In the genomic region with DNA sequence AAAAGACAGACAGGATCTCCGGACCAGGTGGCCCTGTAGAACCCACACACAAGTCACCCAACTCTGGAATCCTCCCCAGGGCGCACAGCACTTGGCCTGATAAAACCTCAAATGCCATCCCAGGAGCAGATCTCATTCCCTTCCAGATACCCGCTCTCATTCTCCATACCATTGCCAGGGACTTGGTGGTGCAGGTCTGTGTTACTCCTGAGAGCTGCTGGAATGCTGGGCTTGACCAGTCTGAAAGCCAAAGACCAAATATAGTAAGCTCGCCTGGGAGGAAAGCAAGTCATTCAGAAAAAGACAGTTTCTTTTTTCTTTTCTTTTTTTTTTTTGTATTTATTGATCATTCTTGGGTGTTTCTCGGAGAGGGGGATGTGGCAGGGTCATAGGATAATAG, we compare ENCODE assay signal across 32 cellular contexts. TPM values are rescaled to one million over a fixed set of nuclear protein-coding genes. Genes with fewer than 3 reads are reported as not detected.
"Had no signal": no experiment of that assay in that cellular context is flagged by ENCODE, and none has a peak within 500 bp of the region (broad histone marks: within the 10 kb centered on the region; RNA-seq: fewer than 3 reads in every experiment).

No MANE protein-coding gene starts in this region.

- H3K4me1 Mint-ChIP-seq: immature natural killer cell; natural killer cell; nephron progenitor cell; stimulated activated effector memory CD8-positive, alpha-beta T cell treated with anti-CD3 and anti-CD28 coated beads, Interleukin-12 subunit alpha, Interleukin-12 subunit beta, amount 100 ng/mL, for 72 hours had no signal

- H3K36me3 ChIP-seq: neural progenitor cell had no signal

- H3K4me2 ChIP-seq: neural progenitor cell, smooth muscle cell had no signal

- H3K9ac ChIP-seq: neural progenitor cell, parathyroid adenoma had no signal

- H3K9me3 Mint-ChIP-seq: immature natural killer cell; natural killer cell; nephron progenitor cell; neural progenitor cell; stimulated activated effector memory CD8-positive, alpha-beta T cell treated with anti-CD3 and anti-CD28 coated beads, Interleukin-12 subunit alpha, Interleukin-12 subunit beta, amount 100 ng/mL, for 72 hours had no signal

- H3K27ac Mint-ChIP-seq: natural killer cell, nephron progenitor cell, neural progenitor cell had no signal

- H3K4me3 ChIP-seq: left ventricle myocardium inferior, neural progenitor cell, right atrium auricular region, right lobe of liver, smooth muscle cell, stomach, testis, thyroid gland, transverse colon, upper lobe of left lung had no signal

- DNase-seq: head of caudate nucleus; hypothalamus; immature natural killer cell; kidney; left colon; left ventricle myocardium inferior; mammary epithelial cell; mesenchymal stem cell; natural killer cell; nephron progenitor cell; occipital lobe; right lobe of liver; stimulated activated CD4-positive, alpha-beta T cell treated with anti-CD3 and anti-CD28 coated beads, Interleukin-4, amount 100 ng/mL, for 24 hours; stimulated activated naive CD4-positive, alpha-beta T cell; stomach; testis; thyroid gland; transverse colon; upper lobe of left lung had no signal

- H3K4me3 Mint-ChIP-seq: immature natural killer cell; natural killer cell; nephron progenitor cell; neural progenitor cell; stimulated activated effector memory CD8-positive, alpha-beta T cell treated with anti-CD3 and anti-CD28 coated beads, Interleukin-12 subunit alpha, Interleukin-12 subunit beta, amount 100 ng/mL, for 72 hours had no signal

- H3K27me3 ChIP-seq: neural progenitor cell, neutrophil, right atrium auricular region, right lobe of liver, stomach, testis, thyroid gland, transverse colon, upper lobe of left lung had no signal

- H3K4me1 ChIP-seq: left ventricle myocardium inferior, neural progenitor cell, parathyroid adenoma, right atrium auricular region, right lobe of liver, stomach, testis, thyroid gland, transverse colon, upper lobe of left lung had no signal

- H2AFZ ChIP-seq: neural progenitor cell, parathyroid adenoma had no signal

- H3K27ac ChIP-seq: left ventricle myocardium inferior, neural progenitor cell, neutrophil, parathyroid adenoma, right atrium auricular region, right lobe of liver, stomach, testis, thyroid gland, transverse colon, upper lobe of left lung had no signal

- ATAC-seq: left colon; natural killer cell; right lobe of liver; stimulated activated effector memory CD8-positive, alpha-beta T cell treated with anti-CD3 and anti-CD28 coated beads, Interleukin-12 subunit alpha, Interleukin-12 subunit beta, amount 100 ng/mL, for 72 hours had no signal

- H3K79me2 ChIP-seq: parathyroid adenoma had no signal

- H3K9me3 ChIP-seq: left ventricle myocardium inferior, neutrophil, right atrium auricular region, right lobe of liver, stomach, testis, thyroid gland, transverse colon, upper lobe of left lung had no signal

RNA-seq across cellular contexts. Expression of a gene that starts 15.8 kb away (rescaled TPM):
- total RNA-seq: left colon, left ventricle myocardium inferior, lower leg skin, mammary epithelial cell, mucosa of gallbladder, natural killer cell, occipital lobe, osteocyte, posterior vena cava, pulmonary artery endothelial cell, renal cortical epithelial cell, right atrium auricular region, smooth muscle cell, testis, thyroid gland, transverse colon had no signal
- polyA plus RNA-seq: immature natural killer cell, mammary epithelial cell, smooth muscle cell, stomach had no signal

RNA-seq across cellular contexts. Expression of a gene that starts 30.0 kb away (rescaled TPM):
- total RNA-seq: kidney, left colon, left ventricle myocardium inferior, mammary epithelial cell, mucosa of gallbladder, natural killer cell, occipital lobe, osteocyte, posterior vena cava, pulmonary artery endothelial cell, renal cortical epithelial cell, right atrium auricular region, right lobe of liver, skeletal muscle tissue, stomach, transverse colon, upper lobe of left lung had no signal
- polyA plus RNA-seq: mammary epithelial cell had no signal

RNA-seq across cellular contexts. Expression of a gene that starts 41.6 kb away (rescaled TPM):
- total RNA-seq: kidney, left colon, left ventricle myocardium inferior, lower leg skin, mammary epithelial cell, mucosa of gallbladder, natural killer cell, occipital lobe, osteocyte, posterior vena cava, pulmonary artery endothelial cell, renal cortical epithelial cell, right atrium auricular region, right lobe of liver, skeletal muscle tissue, smooth muscle cell, stomach, testis, thyroid gland, transverse colon, upper lobe of left lung had no signal
- polyA plus RNA-seq: mammary epithelial cell, smooth muscle cell, stomach had no signal
